In the genomic region with DNA sequence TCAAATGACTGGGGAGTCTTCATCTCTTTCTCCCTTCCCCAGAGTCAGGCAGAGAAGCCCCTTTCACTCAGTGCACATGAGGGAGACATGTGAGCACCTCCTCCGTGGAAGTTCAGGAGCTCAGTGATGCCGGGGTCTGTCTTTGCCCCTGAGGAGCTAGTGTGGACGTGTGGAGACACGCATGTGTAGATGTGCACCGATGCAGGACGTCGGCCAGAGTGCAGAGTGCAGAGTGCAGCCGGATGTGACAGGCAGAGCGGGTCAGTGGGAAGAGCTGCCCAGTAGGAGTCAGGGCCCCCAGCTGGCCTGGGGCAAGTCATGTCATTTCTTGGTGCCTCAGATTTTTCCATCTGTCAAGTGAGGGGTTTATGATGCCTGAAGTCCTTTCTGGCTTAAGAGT, we compare ENCODE assay signal across 13 cellular contexts. TPM values are rescaled to one million over a fixed set of nuclear protein-coding genes. Genes with fewer than 3 reads are reported as not detected.
DNase-seq lines count a peak whose midpoint lies in the region; ATAC-seq and TF ChIP-seq lines count a peak whose summit lies in the region.
"Had no signal": no experiment of that assay in that cellular context is flagged by ENCODE, and none has a peak within 500 bp of the region (broad histone marks: within the 10 kb centered on the region; RNA-seq: fewer than 3 reads in every experiment).

No MANE protein-coding gene starts in this region.

- H4K20me1 ChIP-seq in smooth muscle cell (ENCODE audit: low read depth) = peaks cover 50% of the 10 kb centered on the region

- H3K4me1 ChIP-seq in smooth muscle cell (ENCODE audit: low read depth) = peaks cover 14% of the 10 kb centered on the region

- H3F3A ChIP-seq in smooth muscle cell (ENCODE audit: low read depth) = peaks cover 3% of the 10 kb centered on the region

- WGBS in smooth muscle cell (ENCODE audit: low lambda C conversion rate) = 92% methylated on average over 9 of the region's 9 CpGs

- no peaks in the 10 kb centered on the region for H3K27me3 ChIP-seq in smooth muscle cell (ENCODE audit: low read depth)

- no peak overlapping the region for H3K4me3 ChIP-seq in smooth muscle cell

- H3K4me2 ChIP-seq in smooth muscle cell = peak overlapping the region; percentile 76

- H2AFZ ChIP-seq in smooth muscle cell (ENCODE audit: low read depth) = no peak overlapping the region

- H3K9ac ChIP-seq in smooth muscle cell (ENCODE audit: low read depth) = no peak overlapping the region

- H3K36me3 ChIP-seq in smooth muscle cell (ENCODE audit: low read depth) = no peaks in the 10 kb centered on the region

- TF ChIP-seq CTCF in smooth muscle cell (IDR thresholded peaks at IDR 0.05; ENCODE audit: borderline replicate concordance, insufficient read depth, poor library complexity, severe bottlenecking) = no peak

- no peaks in the 10 kb centered on the region for H3K9me3 ChIP-seq in smooth muscle cell (replicated peaks; ENCODE audit: low read depth)

- H3K27ac ChIP-seq in caudate nucleus (ENCODE audit: low read depth, low read length) (peak overlapping the region; percentile 58), smooth muscle cell (ENCODE audit: low read depth) (peak overlapping the region; percentile 53)

- DNase-seq in DMS79 (lab: John Stamatoyannopoulos, UW) (peak; percentile 71), caudate nucleus (lab: John Stamatoyannopoulos, UW) (no peak), kidney tubule cell (ENCODE audit: low spot score) (peak; percentile 61), smooth muscle cell (lab: John Stamatoyannopoulos, UW; ENCODE audit: unreplicated experiment) (no peak), hypothalamus (lab: John Stamatoyannopoulos, UW) (no peak)
- no peak for DNase-seq in stimulated activated CD4-positive, alpha-beta T cell treated with anti-CD3 and anti-CD28 coated beads, Interleukin-2, amount 100 ng/mL, for 24 hours
- DNase-seq: activated CD8-positive, alpha-beta memory T cell treated with anti-CD3 and anti-CD28 coated beads for 24 hours; amniotic stem cell; NCI-H446 treated with DMSO at 0.1 percent for 48 hours; stimulated activated CD4-positive, alpha-beta T cell treated with anti-CD3 and anti-CD28 coated beads, Interleukin-4, amount 100 ng/mL, for 24 hours had no signal

- no peak for ATAC-seq in HG02623 (IDR thresholded peaks at IDR 0.05; ENCODE audit: unreplicated experiment)
- ATAC-seq in activated CD4-positive, CD25-positive, alpha-beta regulatory T cell treated with anti-CD3 and anti-CD28 coated beads, Interleukin-2, amount 50 U/mL, for 24 hours = no peak

- peaks cover 35% of the 10 kb centered on the region for H3K79me2 ChIP-seq in smooth muscle cell (ENCODE audit: low read depth)

RNA-seq across cellular contexts. Expression of a gene that starts 20.7 kb away (rescaled TPM):
- 29.8 and 46.9 TPM in 2 replicates for total RNA-seq in smooth muscle cell
- polyA plus RNA-seq in smooth muscle cell = 14.4 and 17.7 TPM in 2 replicates
- polyA plus RNA-seq: IgD-negative memory B cell had no signal

Comparison
In these comparisons a context has a peak if more than half of its experiments do, and no peak if none do; other contexts are left out.
1. DNase-seq: peak in DMS79 (single experiment) and kidney tubule cell (single experiment); none in caudate nucleus (0 of 61), smooth muscle cell (single experiment), hypothalamus (0 of 51) and stimulated activated CD4-positive, alpha-beta T cell treated with anti-CD3 and anti-CD28 coated beads, Interleukin-2, amount 100 ng/mL, for 24 hours (0 of 2).